ENCODE assay signal across 1 cellular context in genomic region chr6:35184580-35185301, GRCh38.
A peak's percentile ranks its signal among the peaks of the same experiment; 100 is the strongest.
TF ChIP-seq lines count a peak whose summit lies in the region.

No MANE protein-coding gene starts in this region.

TF ChIP-seq in K562, 482 proteins besides CTCF, POLR2A, EP300 and RAD21:
- TF ChIP-seq ZNF740 (CRISPR knock-in tag; IDR thresholded peaks at IDR 0.05) (no peak), ZNF740 (tag; IDR thresholded peaks at IDR 0.05) (peak in 1 of 2 experiments; percentile 28; a peak in 1 of 4 replicates), YY1 (IDR thresholded peaks at IDR 0.05; ENCODE audit: borderline replicate concordance in 1 of 3, control insufficient read depth in 1 of 3, extremely low read depth in 1 of 3, insufficient read depth in 3 of 3, insufficient read length in 1 of 3, insufficient replicate concordance in 2 of 3, low read depth in 1 of 3, low read length in 2 of 3) (no peak), CBX1 (IDR thresholded peaks at IDR 0.05; ENCODE audit: low read depth) (no peak)
- TF ChIP-seq, protein P1, sequence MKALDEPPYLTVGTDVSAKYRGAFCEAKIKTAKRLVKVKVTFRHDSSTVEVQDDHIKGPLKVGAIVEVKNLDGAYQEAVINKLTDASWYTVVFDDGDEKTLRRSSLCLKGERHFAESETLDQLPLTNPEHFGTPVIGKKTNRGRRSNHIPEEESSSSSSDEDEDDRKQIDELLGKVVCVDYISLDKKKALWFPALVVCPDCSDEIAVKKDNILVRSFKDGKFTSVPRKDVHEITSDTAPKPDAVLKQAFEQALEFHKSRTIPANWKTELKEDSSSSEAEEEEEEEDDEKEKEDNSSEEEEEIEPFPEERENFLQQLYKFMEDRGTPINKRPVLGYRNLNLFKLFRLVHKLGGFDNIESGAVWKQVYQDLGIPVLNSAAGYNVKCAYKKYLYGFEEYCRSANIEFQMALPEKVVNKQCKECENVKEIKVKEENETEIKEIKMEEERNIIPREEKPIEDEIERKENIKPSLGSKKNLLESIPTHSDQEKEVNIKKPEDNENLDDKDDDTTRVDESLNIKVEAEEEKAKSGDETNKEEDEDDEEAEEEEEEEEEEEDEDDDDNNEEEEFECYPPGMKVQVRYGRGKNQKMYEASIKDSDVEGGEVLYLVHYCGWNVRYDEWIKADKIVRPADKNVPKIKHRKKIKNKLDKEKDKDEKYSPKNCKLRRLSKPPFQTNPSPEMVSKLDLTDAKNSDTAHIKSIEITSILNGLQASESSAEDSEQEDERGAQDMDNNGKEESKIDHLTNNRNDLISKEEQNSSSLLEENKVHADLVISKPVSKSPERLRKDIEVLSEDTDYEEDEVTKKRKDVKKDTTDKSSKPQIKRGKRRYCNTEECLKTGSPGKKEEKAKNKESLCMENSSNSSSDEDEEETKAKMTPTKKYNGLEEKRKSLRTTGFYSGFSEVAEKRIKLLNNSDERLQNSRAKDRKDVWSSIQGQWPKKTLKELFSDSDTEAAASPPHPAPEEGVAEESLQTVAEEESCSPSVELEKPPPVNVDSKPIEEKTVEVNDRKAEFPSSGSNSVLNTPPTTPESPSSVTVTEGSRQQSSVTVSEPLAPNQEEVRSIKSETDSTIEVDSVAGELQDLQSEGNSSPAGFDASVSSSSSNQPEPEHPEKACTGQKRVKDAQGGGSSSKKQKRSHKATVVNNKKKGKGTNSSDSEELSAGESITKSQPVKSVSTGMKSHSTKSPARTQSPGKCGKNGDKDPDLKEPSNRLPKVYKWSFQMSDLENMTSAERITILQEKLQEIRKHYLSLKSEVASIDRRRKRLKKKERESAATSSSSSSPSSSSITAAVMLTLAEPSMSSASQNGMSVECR (CRISPR knock-in tag; IDR thresholded peaks at IDR 0.05), result no peak
